ENCODE assay signal across 8 cellular contexts in genomic region chr21:33403786-33404571, GRCh38. TPM values are rescaled to one million over a fixed set of nuclear protein-coding genes. Genes with fewer than 3 reads are reported as not detected.
DNase-seq lines count a peak whose midpoint lies in the region; ATAC-seq, FAIRE-seq and TF ChIP-seq lines count a peak whose summit lies in the region.

No MANE protein-coding gene starts in this region.

- peak overlapping the region; percentile 58 to 95 (median 76) for H3K4me3 ChIP-seq in H1 (ENCODE audit: extremely low read depth in 1 of 4, insufficient read depth in 2 of 4, low read depth in 3 of 4, low read length in 4 of 4)
- H3K4me3 ChIP-seq in stomach, result peak overlapping the region; percentile 64 to 92 (median 86)

- H3K4me1 Mint-ChIP-seq in activated CD4-positive, alpha-beta T cell treated with anti-CD3 and anti-CD28 coated beads, Interleukin-2, amount 10 ng/mL, durations not matched to agents 24 days and 14 days, result peaks cover 31% of the 10 kb centered on the region

- H3K9me3 Mint-ChIP-seq in activated CD4-positive, alpha-beta T cell treated with anti-CD3 and anti-CD28 coated beads, Interleukin-2, amount 10 ng/mL, durations not matched to agents 24 days and 14 days, result no peaks in the 10 kb centered on the region

- DNase-seq in CD1c-positive myeloid dendritic cell (ENCODE audit: extremely low spot score) (peak; percentile 54), MV-4-11 (lab: John Stamatoyannopoulos, UW) (peak; percentile 47), H1 (ENCODE audit: low read depth in 1 of 2, low spot score in 2 of 2) (peak in 1 of 2 experiments; percentile 77), medulla oblongata (ENCODE audit: extremely low spot score) (peak; percentile 61), stomach (peak; percentile 62)
- peak; percentile 68 for DNase-seq in activated CD4-positive, alpha-beta T cell treated with anti-CD3 and anti-CD28 coated beads, Interleukin-2, amount 10 ng/mL, durations not matched to agents 24 days and 14 days

- no peak for TF ChIP-seq CTCF in H1 (IDR thresholded peaks at IDR 0.05; ENCODE audit: control extremely low read depth in 1 of 3, insufficient read depth in 1 of 3, low read depth in 1 of 3, low read length in 3 of 3)
- no peak for TF ChIP-seq CTCF in stomach (IDR thresholded peaks at IDR 0.05)

- H3K9me3 ChIP-seq in H1 (ENCODE audit: insufficient read depth in 2 of 2, low read depth in 1 of 2, low read length in 1 of 2), result peaks cover 0 to 2% of the 10 kb centered on the region in 2 experiments; a peak in 1 of 4 replicates
- H3K9me3 ChIP-seq in stomach, result no peaks in the 10 kb centered on the region

- POLR2A ChIA-PET in H1 (lab: Charles Lee; ENCODE audit: partially characterized antibody), result interaction anchor here (0.6 to 1.7 kb wide), 6 partner anchors 19 to 205 kb away, joined by 3 to 10 read pairs (median 3); partner anchors contain the start of gene IFNAR1

- H4K8ac ChIP-seq in H1 (ENCODE audit: extremely low read depth, insufficient read depth, low read length), result peak overlapping the region; percentile 64

- H3K4me1 ChIP-seq in H1 (replicated peaks in 1 of 4; ENCODE audit: control insufficient read depth in 3 of 4, insufficient read depth in 4 of 4, low read length in 3 of 4) (peaks cover 2 to 6% (median 3%) of the 10 kb centered on the region in 4 experiments), stomach (peaks cover 20 to 55% (median 45%) of the 10 kb centered on the region in 4 donors)

- WGBS in H1 (ENCODE audit: extremely low coverage in 1 of 2, insufficient coverage in 1 of 2, insufficient read length in 1 of 2, insufficient replicate concordance in 2 of 2, low coverage in 1 of 2, low lambda C conversion rate in 2 of 2, missing lambda C conversion rate in 1 of 2), 2 experiments, result 24% methylated on average over 29 of the region's 47 CpGs; no CpG with 5 or more reads in 1 of the 2 experiments
- 2 to 4% (median 3%) methylated on average over 27 to 47 of the region's 47 CpGs for WGBS in stomach, 5 donors

- no peak for TF ChIP-seq EP300 in H1 (IDR thresholded peaks at IDR 0.05; ENCODE audit: borderline replicate concordance in 1 of 2, low read depth in 2 of 2, low read length in 2 of 2)
- TF ChIP-seq EP300 in stomach (IDR thresholded peaks at IDR 0.05), result no peak

- FAIRE-seq in H1 (lab: Jason Lieb, UNC), result no peak

- CTCF ChIA-PET in H1 (lab: Charles Lee; ENCODE audit: partially characterized antibody), result interaction anchor here (0.5 to 3.5 kb wide), 8 partner anchors 8 to 60 kb away, joined by 3 to 12 read pairs (median 4); no protein-coding TSS in a partner anchor

- intact Hi-C loops in activated CD4-positive, alpha-beta T cell treated with anti-CD3 and anti-CD28 coated beads, Interleukin-2, amount 10 ng/mL, durations not matched to agents 24 days and 14 days (cut with micrococcal nuclease), result no loop called here
- intact Hi-C loops in stomach (cut with DNase I; ENCODE audit: low total_unique reads), result no loop called here

- H3K79me1 ChIP-seq in H1 (ENCODE audit: low read depth, low read length), result no peaks in the 10 kb centered on the region; the same call in 1 of the 2 replicates

- H3K23ac ChIP-seq in H1 (ENCODE audit: insufficient read length), result no peak overlapping the region

- H3K23me2 ChIP-seq in H1 (ENCODE audit: low read depth, low read length), result peaks cover 5% of the 10 kb centered on the region; the same call in 1 of the 2 replicates

- H2BK120ac ChIP-seq in H1 (replicated peaks; ENCODE audit: low read depth, low read length), result no peak overlapping the region

- H4K5ac ChIP-seq in H1 (ENCODE audit: insufficient read length, low read depth, low read length), result peak overlapping the region; percentile 38

- H3K18ac ChIP-seq in H1 (ENCODE audit: extremely low read depth, low read length), result peak overlapping the region; percentile 83

- peaks cover 5% of the 10 kb centered on the region for H3K36me3 Mint-ChIP-seq in activated CD4-positive, alpha-beta T cell treated with anti-CD3 and anti-CD28 coated beads, Interleukin-2, amount 10 ng/mL, durations not matched to agents 24 days and 14 days (ENCODE audit: low read depth)

- no peak overlapping the region for H2BK20ac ChIP-seq in H1 (ENCODE audit: low read length)

- H3K27ac ChIP-seq in H1 (ENCODE audit: low read depth, low read length) (no peak overlapping the region; the same call in 1 of the 2 replicates), stomach (peak overlapping the region; percentile 95 to 97 (median 97))

- H3K14ac ChIP-seq in H1 (ENCODE audit: insufficient read length), result no peak overlapping the region

- H3K4me3 Mint-ChIP-seq in activated CD4-positive, alpha-beta T cell treated with anti-CD3 and anti-CD28 coated beads, Interleukin-2, amount 10 ng/mL, durations not matched to agents 24 days and 14 days, result peak overlapping the region; percentile 87

- H2BK12ac ChIP-seq in H1 (ENCODE audit: low read depth, low read length), result no peak overlapping the region

- no peak overlapping the region for H2BK15ac ChIP-seq in H1 (ENCODE audit: low read length)

- peak overlapping the region; percentile 96 for H3K4ac ChIP-seq in H1 (replicated peaks; ENCODE audit: insufficient read length, low read depth, low read length)

- peak overlapping the region; percentile 31 to 84 (median 64); a peak in 6 of 7 replicates for H3K9ac ChIP-seq in H1 (replicated peaks in 1 of 4; ENCODE audit: extremely low read depth in 1 of 4, low read depth in 3 of 4, low read length in 3 of 4)

- peaks cover 3 to 49% of the 10 kb centered on the region in 2 experiments; a peak in 3 of 4 replicates for H3K79me2 ChIP-seq in H1 (ENCODE audit: control insufficient read depth in 1 of 2, insufficient read depth in 2 of 2, low read length in 2 of 2)

- H3K36me3 ChIP-seq in H1 (ENCODE audit: control insufficient read depth in 2 of 4, insufficient read depth in 4 of 4, low read length in 3 of 4) (no peaks in the 10 kb centered on the region), stomach (no peaks in the 10 kb centered on the region)

- peak in 1 of 2 experiments; percentile 41; a peak in 1 of 3 replicates for TF ChIP-seq POLR2A in H1 (IDR thresholded peaks at IDR 0.05; ENCODE audit: control extremely low read depth in 1 of 2, low read depth in 2 of 2, low read length in 2 of 2)
- no peak for TF ChIP-seq POLR2A in stomach (IDR thresholded peaks at IDR 0.05)

- ATAC-seq in GM19467 (IDR thresholded peaks at IDR 0.05; ENCODE audit: unreplicated experiment) (peak; percentile 47), GM19452 (IDR thresholded peaks at IDR 0.05; ENCODE audit: unreplicated experiment) (no peak)

- H2AK5ac ChIP-seq in H1 (ENCODE audit: low read depth, low read length), result no peak overlapping the region

- no peak for TF ChIP-seq RAD21 in H1 (IDR thresholded peaks at IDR 0.05 in 1 of 2, conservative IDR thresholded peaks at IDR 0.05 in 1 of 2; ENCODE audit: low read depth in 2 of 2, low read length in 2 of 2)

- peak overlapping the region; percentile 69 for H3K56ac ChIP-seq in H1 (replicated peaks; ENCODE audit: insufficient read length, low read depth, low read length)

- peaks cover 39% of the 10 kb centered on the region for H3K27me3 Mint-ChIP-seq in activated CD4-positive, alpha-beta T cell treated with anti-CD3 and anti-CD28 coated beads, Interleukin-2, amount 10 ng/mL, durations not matched to agents 24 days and 14 days

- peaks cover 0 to 2% of the 10 kb centered on the region in 2 experiments for H4K20me1 ChIP-seq in H1 (replicated peaks in 1 of 2; ENCODE audit: control insufficient read depth in 1 of 2, insufficient read depth in 2 of 2, low read length in 2 of 2)

- peak overlapping the region; percentile 17 for H4K91ac ChIP-seq in H1 (replicated peaks; ENCODE audit: insufficient read length, low read length)

- no peak overlapping the region for H2BK5ac ChIP-seq in H1 (ENCODE audit: low read depth, low read length)

- H3K27me3 ChIP-seq in H1 (replicated peaks in 1 of 4; ENCODE audit: control insufficient read depth in 3 of 4, extremely low read depth in 1 of 4, insufficient read depth in 3 of 4, low read length in 3 of 4) (no peaks in the 10 kb centered on the region), stomach (no peaks in the 10 kb centered on the region)

- H3K27ac Mint-ChIP-seq in activated CD4-positive, alpha-beta T cell treated with anti-CD3 and anti-CD28 coated beads, Interleukin-2, amount 10 ng/mL, durations not matched to agents 24 days and 14 days, result peak overlapping the region; percentile 85

- H2AFZ ChIP-seq in H1 (ENCODE audit: low read length), result no peak overlapping the region

- peak overlapping the region; percentile 79 to 90 for H3K4me2 ChIP-seq in H1 (ENCODE audit: insufficient read depth in 1 of 2, low read depth in 2 of 2, low read length in 2 of 2)

TF ChIP-seq in H1, 55 proteins besides CTCF, POLR2A, EP300 and RAD21 (continues in another document):
- TF ChIP-seq TAF7 (optimal IDR thresholded peaks at IDR 0.05; ENCODE audit: borderline replicate concordance, low read depth, low read length) (peak; percentile 3), NRF1 (IDR thresholded peaks at IDR 0.05; ENCODE audit: low read depth, low read length) (no peak), RBBP5 (IDR thresholded peaks at IDR 0.05; ENCODE audit: borderline replicate concordance, low read depth, low read length) (peak; percentile 53; the same call in 1 of the 2 replicates), TAF1 (IDR thresholded peaks at IDR 0.05; ENCODE audit: low read depth, low read length) (peak; percentile 46; the same call in 1 of the 2 replicates), TBP (IDR thresholded peaks at IDR 0.05; ENCODE audit: low read depth, low read length) (peak; percentile 40; the same call in 1 of the 2 replicates), PHF8 (conservative IDR thresholded peaks at IDR 0.05; ENCODE audit: low read depth, low read length) (peak; percentile 56; the same call in 1 of the 2 replicates), KDM4A (IDR thresholded peaks at IDR 0.05; ENCODE audit: low read depth, low read length, severe bottlenecking) (peak; percentile 68), POLR2AphosphoS5 (IDR thresholded peaks at IDR 0.05; ENCODE audit: low read depth, low read length) (0 out of 2 replicates have a peak, but pooled peaks have one; percentile 22), EGR1 (IDR thresholded peaks at IDR 0.05; ENCODE audit: borderline replicate concordance, low read depth, low read length) (no peak)

RNA-seq across cellular contexts. Expression of gene IFNGR2, which starts 0.8 kb away (rescaled TPM):
- 8.5 and 9.9 TPM in 2 replicates for total RNA-seq in activated CD4-positive, alpha-beta T cell treated with anti-CD3 and anti-CD28 coated beads, Interleukin-2, amount 10 ng/mL, durations not matched to agents 24 days and 14 days
- total RNA-seq in H1 (2021; fragmentation: NEBNext Ultra II Directional; extraction: Animal tissue kit (Norgen Biotek cat#: 25700)), result 34.9 and 36.0 TPM in 2 replicates
- polyA plus RNA-seq in H1 (2011; rRNA removed) (33.4 and 46.4 TPM in 2 replicates), stomach (10 to 100 TPM; 42.2 to 79.7 (median 47.0) TPM)
- polyA plus RNA-seq in H1 (2011; cell fraction: cytosol; rRNA removed), result 39.1 TPM
- 37.9 TPM for polyA plus RNA-seq in H1 (2011; cell fraction: nucleus; rRNA removed)
- 37.0 to 39.3 TPM (median 37.9 TPM) in 4 replicates for polyA plus RNA-seq in H1 (2012, experiment 1 of 2)
- polyA plus RNA-seq in H1 (2012, experiment 2 of 2), result 36.4 TPM
- polyA plus RNA-seq in H1 (2013, experiment 1 of 2), result 25.9 TPM
- polyA plus RNA-seq in H1 (2013, experiment 2 of 2), result 27.9 TPM
- 60.5 and 66.1 TPM in 2 replicates for polyA minus RNA-seq in H1 (2011; rRNA and poly(A)+ RNA removed)
- polyA minus RNA-seq in H1 (2011; cell fraction: cytosol; rRNA and poly(A)+ RNA removed), result 31.0 TPM
- 27.3 TPM for polyA minus RNA-seq in H1 (2011; cell fraction: nucleus; rRNA and poly(A)+ RNA removed)
- 10 to 100 TPM; 35.2 to 89.3 (median 67.8) TPM for total RNA-seq in stomach
